In the genomic region with DNA sequence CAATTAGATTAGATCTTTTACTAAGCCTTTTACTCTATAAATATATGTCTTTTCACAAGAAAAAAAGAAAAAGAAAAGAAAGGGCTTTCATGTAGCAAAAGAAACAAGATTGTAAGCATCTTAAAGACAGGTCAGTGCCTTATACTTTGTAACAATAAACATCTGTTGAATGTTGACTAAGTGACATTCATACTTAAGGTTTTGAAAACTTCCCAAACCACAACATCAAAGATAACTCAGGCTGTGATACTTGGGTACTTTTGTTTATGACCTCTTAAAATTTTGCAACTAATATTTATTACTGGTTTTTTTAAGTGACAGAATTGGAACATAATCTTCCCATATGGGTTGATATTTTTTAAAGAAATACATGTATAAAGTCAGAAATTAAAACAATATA, we compare ENCODE assay signal across 25 cellular contexts.
"Had no signal": no experiment of that assay in that cellular context is flagged by ENCODE, and none has a peak within 500 bp of the region (broad histone marks: within the 10 kb centered on the region; RNA-seq: fewer than 3 reads in every experiment).

No MANE protein-coding gene starts in this region.

- H3K4me3 Mint-ChIP-seq: activated CD4-positive, alpha-beta T cell treated with anti-CD3 and anti-CD28 coated beads, Interleukin-2, amount 10 ng/mL, durations not matched to agents 7 days and 5 days; activated CD8-positive, alpha-beta T cell treated with anti-CD3 and anti-CD28 coated beads, Interleukin-2, amount 10 ng/mL, durations not matched to agents 7 days and 5 days; dendritic cell treated with granulocyte-macrophage colony-stimulating factor and Interleukin-4, amounts not matched to agents 40 ng/mL and 50 ng/mL, for 4 days; natural killer cell had no signal

- H3K9me3 ChIP-seq: adrenal gland, gastroesophageal sphincter, ovary, prostate gland, right atrium auricular region, thyroid gland, upper lobe of right lung had no signal

- DNase-seq: activated CD4-positive, alpha-beta T cell treated with anti-CD3 and anti-CD28 coated beads, Interleukin-2, amount 10 ng/mL, durations not matched to agents 7 days and 5 days; activated CD4-positive, CD25-positive, alpha-beta regulatory T cell treated with anti-CD3 and anti-CD28 coated beads, Interleukin-2, amount 50 U/mL, for 72 hours; activated CD8-positive, alpha-beta T cell treated with anti-CD3 and anti-CD28 coated beads, Interleukin-2, amount 10 ng/mL, durations not matched to agents 7 days and 5 days; activated T-cell treated with anti-CD3 and anti-CD28 coated beads, Interleukin-2, amount 50 U/mL, for 1 hour; adrenal gland; cerebellar nuclear complex; effector CD8-positive, alpha-beta T cell; head of caudate nucleus; hypothalamus; left cardiac atrium; midbrain; natural killer cell; ovary; stimulated activated CD4-positive, alpha-beta T cell treated with anti-CD3 and anti-CD28 coated beads, Interleukin-4, amount 100 ng/mL, for 24 hours; stimulated activated naive CD8-positive, alpha-beta T cell treated with anti-CD3 and anti-CD28 coated beads, Interleukin-15, Interleukin-2, amounts not matched to agents 100 U/mL and 50 U/mL, for 24 hours; thyroid gland; upper lobe of right lung; WERI-Rb-1 had no signal

- H3K36me3 ChIP-seq: ovary, prostate gland, right atrium auricular region, thyroid gland, WERI-Rb-1 had no signal

- H3K4me1 ChIP-seq: upper lobe of right lung had no signal

- H3K27ac Mint-ChIP-seq: activated CD4-positive, alpha-beta T cell treated with anti-CD3 and anti-CD28 coated beads, Interleukin-2, amount 10 ng/mL, durations not matched to agents 7 days and 5 days; activated CD8-positive, alpha-beta T cell treated with anti-CD3 and anti-CD28 coated beads, Interleukin-2, amount 10 ng/mL, durations not matched to agents 7 days and 5 days; activated naive CD4-positive, alpha-beta T cell treated with anti-CD3 and anti-CD28 coated beads, Interleukin-2, amount 50 U/mL, for 72 hours; dendritic cell treated with granulocyte-macrophage colony-stimulating factor and Interleukin-4, amounts not matched to agents 40 ng/mL and 50 ng/mL, for 4 days; natural killer cell had no signal

- H3K27ac ChIP-seq: adrenal gland, gastroesophageal sphincter, ovary, prostate gland, right atrium auricular region, upper lobe of right lung, WERI-Rb-1 had no signal

- H3K27me3 Mint-ChIP-seq: activated CD4-positive, alpha-beta T cell treated with anti-CD3 and anti-CD28 coated beads, Interleukin-2, amount 10 ng/mL, durations not matched to agents 7 days and 5 days; dendritic cell treated with granulocyte-macrophage colony-stimulating factor and Interleukin-4, amounts not matched to agents 40 ng/mL and 50 ng/mL, for 4 days had no signal

- H3K36me3 Mint-ChIP-seq: natural killer cell had no signal

- H3K27me3 ChIP-seq: adrenal gland, gastroesophageal sphincter, ovary, right atrium auricular region, thyroid gland, upper lobe of right lung had no signal

- H3K9me3 Mint-ChIP-seq: activated CD4-positive, alpha-beta T cell treated with anti-CD3 and anti-CD28 coated beads, Interleukin-2, amount 10 ng/mL, durations not matched to agents 7 days and 5 days; activated naive CD4-positive, alpha-beta T cell treated with anti-CD3 and anti-CD28 coated beads, Interleukin-2, amount 50 U/mL, for 72 hours; dendritic cell treated with granulocyte-macrophage colony-stimulating factor and Interleukin-4, amounts not matched to agents 40 ng/mL and 50 ng/mL, for 4 days; natural killer cell had no signal

- H3K4me3 ChIP-seq: adrenal gland, gastroesophageal sphincter, ovary, prostate gland, right atrium auricular region, thyroid gland, upper lobe of right lung had no signal

- FAIRE-seq: bronchial epithelial cell, endothelial cell of umbilical vein had no signal
